32 cellular contexts compared by ENCODE assay signal in genomic region chr11:71990721-71991120, GRCh38.
"Had no signal": no experiment of that assay in that cellular context is flagged by ENCODE, and none has a peak within 500 bp of the region (broad histone marks: within the 10 kb centered on the region; RNA-seq: fewer than 3 reads in every experiment).

No MANE protein-coding gene starts in this region.

- H3K4me1 ChIP-seq: breast epithelium had no signal

- H3K4me1 Mint-ChIP-seq: brain, WTC11 had no signal

- H3K4me3 Mint-ChIP-seq: activated CD4-positive, alpha-beta memory T cell treated with anti-CD3 and anti-CD28 coated beads for 36 hours; activated CD4-positive, alpha-beta T cell treated with anti-CD3 and anti-CD28 coated beads, Interleukin-2, amount 10 ng/mL, durations not matched to agents 24 days and 14 days; activated CD8-positive, alpha-beta memory T cell treated with anti-CD3 and anti-CD28 coated beads, Interleukin-2, amount 10 ng/mL, durations not matched to agents 7 days and 5 days; activated CD8-positive, alpha-beta T cell treated with anti-CD3 and anti-CD28 coated beads, Interleukin-2, amount 10 ng/mL, durations not matched to agents 7 days and 5 days; activated naive CD4-positive, alpha-beta T cell treated with anti-CD3 and anti-CD28 coated beads, Interleukin-2, amount 10 ng/mL, durations not matched to agents 7 days and 5 days; activated naive CD8-positive, alpha-beta T cell treated with anti-CD3 and anti-CD28 coated beads, Interleukin-2, amount 10 ng/mL, durations not matched to agents 7 days and 5 days; activated T-helper 1 cell treated with anti-CD3 and anti-CD28 coated beads, Interleukin-12 subunit alpha, Interleukin-12 subunit beta, Interleukin-2, Interleukin-4 antibody, amounts not matched to agents 30 ng/mL and 10 ng/mL and 1 ng/mL, durations not matched to agents 14 hours and 24 hours and 36 hours; brain; endodermal cell; T-helper 17 cell; T-helper 2 cell treated with Interferon-gamma antibody and Interleukin-4, amounts not matched to agents 5 μg/mL and 100 μg/mL, for 36 hours; WTC11 had no signal

- H3K4me3 ChIP-seq: ascending aorta, breast epithelium, cardiac muscle cell, colonic mucosa, dorsolateral prefrontal cortex, gastroesophageal sphincter, heart right ventricle had no signal

- H3K36me3 ChIP-seq: breast epithelium, cardiac muscle cell, colonic mucosa had no signal

- H3K9me3 Mint-ChIP-seq: activated CD4-positive, alpha-beta memory T cell treated with anti-CD3 and anti-CD28 coated beads for 36 hours; activated CD4-positive, alpha-beta T cell treated with anti-CD3 and anti-CD28 coated beads, Interleukin-2, amount 10 ng/mL, durations not matched to agents 24 days and 14 days; activated naive CD4-positive, alpha-beta T cell treated with anti-CD3 and anti-CD28 coated beads, Interleukin-2, amount 10 ng/mL, durations not matched to agents 7 days and 5 days; activated naive CD4-positive, alpha-beta T cell treated with anti-CD3 and anti-CD28 coated beads, Interleukin-2, amount 50 U/mL, for 72 hours; activated naive CD8-positive, alpha-beta T cell treated with anti-CD3 and anti-CD28 coated beads, Interleukin-2, amount 10 ng/mL, durations not matched to agents 7 days and 5 days; activated T-helper 1 cell treated with anti-CD3 and anti-CD28 coated beads, Interleukin-12 subunit alpha, Interleukin-12 subunit beta, Interleukin-2, Interleukin-4 antibody, amounts not matched to agents 30 ng/mL and 10 ng/mL and 1 ng/mL, durations not matched to agents 14 hours and 24 hours and 36 hours; brain; endodermal cell; T-helper 2 cell treated with Interferon-gamma antibody and Interleukin-4, amounts not matched to agents 5 μg/mL and 100 μg/mL, for 36 hours; WTC11 had no signal

- H3K27me3 Mint-ChIP-seq: activated CD4-positive, alpha-beta memory T cell treated with anti-CD3 and anti-CD28 coated beads for 36 hours; activated CD4-positive, alpha-beta T cell treated with anti-CD3 and anti-CD28 coated beads, Interleukin-2, amount 10 ng/mL, durations not matched to agents 24 days and 14 days; activated CD8-positive, alpha-beta memory T cell treated with anti-CD3 and anti-CD28 coated beads, Interleukin-2, amount 10 ng/mL, durations not matched to agents 7 days and 5 days; activated naive CD4-positive, alpha-beta T cell treated with anti-CD3 and anti-CD28 coated beads, Interleukin-2, amount 10 ng/mL, durations not matched to agents 7 days and 5 days; activated naive CD8-positive, alpha-beta T cell treated with anti-CD3 and anti-CD28 coated beads, Interleukin-2, amount 10 ng/mL, durations not matched to agents 7 days and 5 days; brain; T-helper 17 cell had no signal

- H3K27ac ChIP-seq: ascending aorta, breast epithelium, cardiac muscle cell, colonic mucosa, gastroesophageal sphincter, VCaP had no signal

- DNase-seq: activated CD4-positive, alpha-beta memory T cell treated with anti-CD3 and anti-CD28 coated beads for 36 hours; activated CD4-positive, alpha-beta T cell treated with anti-CD3 and anti-CD28 coated beads, Interleukin-2, amount 10 ng/mL, durations not matched to agents 24 days and 14 days; activated CD8-positive, alpha-beta memory T cell treated with anti-CD3 and anti-CD28 coated beads, Interleukin-2, amount 10 ng/mL, durations not matched to agents 7 days and 5 days; activated CD8-positive, alpha-beta memory T cell treated with anti-CD3 and anti-CD28 coated beads, Interleukin-2, amount 50 U/mL, for 4 hours; activated CD8-positive, alpha-beta T cell treated with anti-CD3 and anti-CD28 coated beads, Interleukin-2, amount 10 ng/mL, durations not matched to agents 7 days and 5 days; activated gamma-delta T cell; activated naive CD4-positive, alpha-beta T cell; activated naive CD4-positive, alpha-beta T cell treated with anti-CD3 and anti-CD28 coated beads, Interleukin-2, amount 10 ng/mL, durations not matched to agents 7 days and 5 days; activated naive CD8-positive, alpha-beta T cell treated with anti-CD3 and anti-CD28 coated beads, Interleukin-2, amount 10 ng/mL, durations not matched to agents 7 days and 5 days; activated T-cell treated with anti-CD3 and anti-CD28 coated beads, Interleukin-2, amount 50 U/mL, for 1 hour; activated T-cell treated with anti-CD3 and anti-CD28 coated beads, Interleukin-2, amount 50 U/mL, for 48 hours; central memory CD4-positive, alpha-beta T cell; cerebellar nuclear complex; colonic mucosa; dorsolateral prefrontal cortex; effector memory CD4-positive, alpha-beta T cell; endodermal cell; foreskin melanocyte; heart right ventricle; T-helper 1 cell; T-helper 17 cell had no signal

- H3K27ac Mint-ChIP-seq: activated CD4-positive, alpha-beta memory T cell treated with anti-CD3 and anti-CD28 coated beads for 36 hours; activated CD4-positive, alpha-beta T cell treated with anti-CD3 and anti-CD28 coated beads, Interleukin-2, amount 10 ng/mL, durations not matched to agents 24 days and 14 days; activated CD8-positive, alpha-beta memory T cell treated with anti-CD3 and anti-CD28 coated beads, Interleukin-2, amount 10 ng/mL, durations not matched to agents 7 days and 5 days; activated CD8-positive, alpha-beta T cell treated with anti-CD3 and anti-CD28 coated beads, Interleukin-2, amount 10 ng/mL, durations not matched to agents 7 days and 5 days; activated naive CD4-positive, alpha-beta T cell treated with anti-CD3 and anti-CD28 coated beads, Interleukin-2, amount 10 ng/mL, durations not matched to agents 7 days and 5 days; activated naive CD8-positive, alpha-beta T cell treated with anti-CD3 and anti-CD28 coated beads, Interleukin-2, amount 10 ng/mL, durations not matched to agents 7 days and 5 days; activated T-helper 1 cell treated with anti-CD3 and anti-CD28 coated beads, Interleukin-12 subunit alpha, Interleukin-12 subunit beta, Interleukin-2, Interleukin-4 antibody, amounts not matched to agents 30 ng/mL and 10 ng/mL and 1 ng/mL, durations not matched to agents 14 hours and 24 hours and 36 hours; brain; endodermal cell; T-helper 17 cell; T-helper 2 cell treated with Interferon-gamma antibody and Interleukin-4, amounts not matched to agents 5 μg/mL and 100 μg/mL, for 36 hours; WTC11 had no signal

- H3K27me3 ChIP-seq: ascending aorta, breast epithelium, cardiac muscle cell, colonic mucosa, dorsolateral prefrontal cortex, gastroesophageal sphincter, heart right ventricle had no signal

- ATAC-seq: activated CD8-positive, alpha-beta memory T cell treated with anti-CD3 and anti-CD28 coated beads, Interleukin-2, amount 10 ng/mL, durations not matched to agents 7 days and 5 days; activated CD8-positive, alpha-beta T cell treated with anti-CD3 and anti-CD28 coated beads, Interleukin-2, amount 10 ng/mL, durations not matched to agents 7 days and 5 days; activated naive CD4-positive, alpha-beta T cell treated with anti-CD3 and anti-CD28 coated beads, Interleukin-2, amount 50 U/mL, for 72 hours; esophagus mucosa; gastroesophageal sphincter; WTC11 had no signal

- H3K9me3 ChIP-seq: ascending aorta, breast epithelium, colonic mucosa, gastroesophageal sphincter, heart right ventricle had no signal
